16 cellular contexts compared by ENCODE assay signal in genomic region chr6:25302156-25302555, GRCh38. TPM values are rescaled to one million over a fixed set of nuclear protein-coding genes. Genes with fewer than 3 reads are reported as not detected.
DNase-seq lines count a peak whose midpoint lies in the region; FAIRE-seq and TF ChIP-seq lines count a peak whose summit lies in the region.
"Had no signal": no experiment of that assay in that cellular context is flagged by ENCODE, and none has a peak within 500 bp of the region (broad histone marks: within the 10 kb centered on the region; RNA-seq: fewer than 3 reads in every experiment).

No MANE protein-coding gene starts in this region.

- TF ChIP-seq POLR2A in H54 (IDR thresholded peaks at IDR 0.05; ENCODE audit: low read depth, low read length): no peak

- TF ChIP-seq CTCF in coronary artery (IDR thresholded peaks at IDR 0.05) (no peak), osteoblast (IDR thresholded peaks at IDR 0.05; ENCODE audit: extremely low read depth, low read depth, low read length) (no peak)

- H2AFZ ChIP-seq in ACC112 (ENCODE audit: low read length, unreplicated experiment): peak overlapping the region; percentile 57
- no peak overlapping the region for H2AFZ ChIP-seq in osteoblast (ENCODE audit: low read length)

- H3K27me3 ChIP-seq in ACC112 (ENCODE audit: insufficient read depth, low read length) (no peaks in the 10 kb centered on the region), osteoblast (ENCODE audit: insufficient read depth, low read length) (no peaks in the 10 kb centered on the region)
- H3K27me3 ChIP-seq: brain microvascular endothelial cell had no signal

- H3K79me2 ChIP-seq in ACC112 (ENCODE audit: control insufficient read depth, insufficient read depth, low read length, unreplicated experiment): peaks cover 7% of the 10 kb centered on the region
- peaks cover 6% of the 10 kb centered on the region for H3K79me2 ChIP-seq in osteoblast (ENCODE audit: insufficient read depth, low read length)

- H3K4me1 ChIP-seq in ACC112 (ENCODE audit: control insufficient read depth, insufficient read depth, low read length, unreplicated experiment) (peaks cover 25% of the 10 kb centered on the region), osteoblast (ENCODE audit: insufficient read depth, low read length) (peaks cover 11% of the 10 kb centered on the region)

- H3K4me2 ChIP-seq in osteoblast (ENCODE audit: insufficient read depth, low read length): peak overlapping the region; percentile 59

- H3K27ac ChIP-seq in ACC112 (ENCODE audit: low read depth, low read length): peak overlapping the region; percentile 70
- H3K27ac ChIP-seq in coronary artery: peak overlapping the region; percentile 65 to 94
- peak overlapping the region; percentile 33 for H3K27ac ChIP-seq in osteoblast (ENCODE audit: low read depth, low read length)
- H3K27ac ChIP-seq: brain microvascular endothelial cell had no signal

- DNase-seq in H54 (ENCODE audit: insufficient read length, low spot score) (no peak), coronary artery (ENCODE audit: low spot score) (peak; percentile 14), osteoblast (ENCODE audit: insufficient read length, low spot score, missing footprints) (no peak), OCI-M2 (lab: John Stamatoyannopoulos, UW; ENCODE audit: unreplicated experiment) (no peak), NCI-H774 (lab: John Stamatoyannopoulos, UW) (no peak), NCI-H187 treated with DMSO at 0.1 percent for 48 hours (lab: John Stamatoyannopoulos, UW) (no peak)
- DNase-seq in activated CD4-positive, CD25-positive, alpha-beta regulatory T cell treated with anti-CD3 and anti-CD28 coated beads, Interleukin-2, amount 50 U/mL, for 72 hours: no peak
- DNase-seq: activated CD4-positive, alpha-beta T cell treated with anti-CD3 and anti-CD28 coated beads for 36 hours; activated naive CD4-positive, alpha-beta T cell treated with anti-CD3 and anti-CD28 coated beads for 36 hours; effector CD4-positive, alpha-beta T cell; H7; Karpas-422; naive B cell; T-helper 9 cell had no signal

- no peaks in the 10 kb centered on the region for H3K36me3 ChIP-seq in ACC112 (ENCODE audit: insufficient read depth, low read length)
- no peaks in the 10 kb centered on the region for H3K36me3 ChIP-seq in osteoblast (ENCODE audit: insufficient read depth, low read length)
- H3K36me3 ChIP-seq: brain microvascular endothelial cell had no signal

- peak; percentile 11 for FAIRE-seq in H54 (lab: Jason Lieb, UNC)

- H3K4me3 ChIP-seq in ACC112 (ENCODE audit: low read depth, low read length): peak overlapping the region; percentile 39
- peak overlapping the region; percentile 33 for H3K4me3 ChIP-seq in coronary artery
- no peak overlapping the region for H3K4me3 ChIP-seq in osteoblast (ENCODE audit: insufficient read depth, low read length)

- H3K9me3 ChIP-seq in osteoblast (ENCODE audit: low read depth, low read length): no peaks in the 10 kb centered on the region

- H4K20me1 ChIP-seq in osteoblast (ENCODE audit: insufficient read depth, low read length): no peaks in the 10 kb centered on the region

RNA-seq across cellular contexts. Expression of gene CARMIL1, which starts 23.0 kb away (rescaled TPM):
- total RNA-seq in osteoblast: 24.5 and 25.7 TPM in 2 replicates
